29 cellular contexts compared by ENCODE assay signal in genomic region chr12:120618954-120619615, GRCh38. TPM values are rescaled to one million over a fixed set of nuclear protein-coding genes. Genes with fewer than 3 reads are reported as not detected.
DNase-seq lines count a peak whose midpoint lies in the region; ATAC-seq, FAIRE-seq and TF ChIP-seq lines count a peak whose summit lies in the region.
"Had no signal": no experiment of that assay in that cellular context is flagged by ENCODE, and none has a peak within 500 bp of the region (broad histone marks: within the 10 kb centered on the region; RNA-seq: fewer than 3 reads in every experiment).

No MANE protein-coding gene starts in this region.

- no peak for TF ChIP-seq POLR2A in H1 (IDR thresholded peaks at IDR 0.05; ENCODE audit: control extremely low read depth in 1 of 2, low read depth in 2 of 2, low read length in 2 of 2)

- no peak overlapping the region for H3K27ac ChIP-seq in H1 (ENCODE audit: low read depth, low read length)
- H3K27ac ChIP-seq: 22Rv1; BLaER1 treated with 17β-estradiol and CSF1 and Interleukin-3, amounts not matched to agents 10 nM and 100 nM; KMS-11; SJCRH30 had no signal

- H4K91ac ChIP-seq in H1 (replicated peaks; ENCODE audit: insufficient read length, low read length) = no peak overlapping the region

- POLR2A ChIA-PET in H1 (lab: Charles Lee; ENCODE audit: partially characterized antibody) = interaction anchor here (0.6 to 1.6 kb wide), 4 partner anchors 9 to 252 kb away, joined by 3 to 4 read pairs (median 3); no protein-coding TSS in a partner anchor
- POLR2A ChIA-PET in activated CD8-positive, alpha-beta T cell treated with anti-CD3 and anti-CD28 coated beads for 36 hours (lab: Charles Lee) = no interaction called here

- H3K23me2 ChIP-seq in H1 (ENCODE audit: low read depth, low read length) = no peaks in the 10 kb centered on the region

- peaks cover 9% of the 10 kb centered on the region for H3K4me1 Mint-ChIP-seq in activated CD8-positive, alpha-beta T cell treated with anti-CD3 and anti-CD28 coated beads for 36 hours (ENCODE audit: low read depth)
- H3K4me1 Mint-ChIP-seq: CD4-positive, alpha-beta memory T cell had no signal

- 0 out of 2 replicates have a peak overlapping the region, but pooled peaks have one; percentile 38 for H2BK5ac ChIP-seq in H1 (ENCODE audit: low read depth, low read length)

- no peak overlapping the region for H2BK120ac ChIP-seq in H1 (replicated peaks; ENCODE audit: low read depth, low read length)

- H3K18ac ChIP-seq in H1 (ENCODE audit: extremely low read depth, low read length) = no peak overlapping the region

- no peaks in the 10 kb centered on the region for H4K20me1 ChIP-seq in H1 (replicated peaks in 1 of 2; ENCODE audit: control insufficient read depth in 1 of 2, insufficient read depth in 2 of 2, low read length in 2 of 2)
- H4K20me1 ChIP-seq: BLaER1 treated with 17β-estradiol and CSF1 and Interleukin-3, amounts not matched to agents 10 nM and 100 nM had no signal

- H3K79me2 ChIP-seq in H1 (ENCODE audit: control insufficient read depth in 1 of 2, insufficient read depth in 2 of 2, low read length in 2 of 2) = no peaks in the 10 kb centered on the region

- H3K4me3 ChIP-seq in H1 (ENCODE audit: extremely low read depth in 1 of 4, insufficient read depth in 2 of 4, low read depth in 3 of 4, low read length in 4 of 4) = peak overlapping the region in 1 of 4 experiments; percentile 42; a peak in 1 of 8 replicates
- H3K4me3 ChIP-seq: BLaER1 treated with 17β-estradiol and CSF1 and Interleukin-3, amounts not matched to agents 10 nM and 100 nM; Peyer's patch; SJCRH30 had no signal

- no peaks in the 10 kb centered on the region for H3K79me1 ChIP-seq in H1 (ENCODE audit: low read depth, low read length)

- H3K9me3 Mint-ChIP-seq in activated CD8-positive, alpha-beta T cell treated with anti-CD3 and anti-CD28 coated beads for 36 hours = no peaks in the 10 kb centered on the region
- H3K9me3 Mint-ChIP-seq: CD4-positive, alpha-beta memory T cell; HFFc6 had no signal

- H3K36me3 Mint-ChIP-seq in activated CD8-positive, alpha-beta T cell treated with anti-CD3 and anti-CD28 coated beads for 36 hours (ENCODE audit: low read depth) = no peaks in the 10 kb centered on the region

- no peak overlapping the region for H3K56ac ChIP-seq in H1 (replicated peaks; ENCODE audit: insufficient read length, low read depth, low read length)

- no peak for TF ChIP-seq RAD21 in H1 (IDR thresholded peaks at IDR 0.05 in 1 of 2, conservative IDR thresholded peaks at IDR 0.05 in 1 of 2; ENCODE audit: low read depth in 2 of 2, low read length in 2 of 2)

- FAIRE-seq in H1 (lab: Jason Lieb, UNC) = no peak
- FAIRE-seq: GM12891 had no signal

- no peak overlapping the region for H2BK15ac ChIP-seq in H1 (ENCODE audit: low read length)

- H3K14ac ChIP-seq in H1 (ENCODE audit: insufficient read length) = no peak overlapping the region

- intact Hi-C loops in activated CD8-positive, alpha-beta T cell treated with anti-CD3 and anti-CD28 coated beads for 36 hours (cut with micrococcal nuclease) = no loop called here

- peaks cover 11% of the 10 kb centered on the region for H3K27me3 Mint-ChIP-seq in activated CD8-positive, alpha-beta T cell treated with anti-CD3 and anti-CD28 coated beads for 36 hours

- H3K4me1 ChIP-seq in ES-I3 (ENCODE audit: insufficient read depth, low read length) (0 out of 2 replicates have a peak, but pooled peaks cover 5% of the 10 kb centered on the region), H1 (replicated peaks in 1 of 4; ENCODE audit: control insufficient read depth in 3 of 4, insufficient read depth in 4 of 4, low read length in 3 of 4) (peaks cover 0 to 4% (median 4%) of the 10 kb centered on the region in 4 experiments; a peak in 4 of 7 replicates)
- H3K4me1 ChIP-seq: BLaER1 treated with 17β-estradiol and CSF1 and Interleukin-3, amounts not matched to agents 10 nM and 100 nM; Caco-2; SJCRH30 had no signal

- 0 out of 2 replicates have a peak overlapping the region, but pooled peaks have one; percentile 4 for H2AK5ac ChIP-seq in H1 (ENCODE audit: low read depth, low read length)

- WGBS in H1 (ENCODE audit: extremely low coverage in 1 of 2, insufficient coverage in 1 of 2, insufficient read length in 1 of 2, insufficient replicate concordance in 2 of 2, low coverage in 1 of 2, low lambda C conversion rate in 2 of 2, missing lambda C conversion rate in 1 of 2), 2 experiments = 49% methylated on average over 7 of the region's 8 CpGs; no CpG with 5 or more reads in 1 of the 2 experiments

- H3K4ac ChIP-seq in H1 (replicated peaks; ENCODE audit: insufficient read length, low read depth, low read length) = no peak overlapping the region

- H3K9ac ChIP-seq in ES-I3 (ENCODE audit: low read depth, low read length) (peak overlapping the region; percentile 4; the same call in 1 of the 2 replicates), H1 (replicated peaks in 1 of 4; ENCODE audit: extremely low read depth in 1 of 4, low read depth in 3 of 4, low read length in 3 of 4) (no peak overlapping the region)
- H3K9ac ChIP-seq: BLaER1 treated with 17β-estradiol and CSF1 and Interleukin-3, amounts not matched to agents 10 nM and 100 nM; KMS-11 had no signal

- peak overlapping the region; percentile 53; the same call in 1 of the 2 replicates for H2BK12ac ChIP-seq in H1 (ENCODE audit: low read depth, low read length)

- peak overlapping the region; percentile 89 for H2AFZ ChIP-seq in H1 (ENCODE audit: low read length)

- H3K23ac ChIP-seq in H1 (ENCODE audit: insufficient read length) = no peak overlapping the region

- no peak overlapping the region for H4K8ac ChIP-seq in H1 (ENCODE audit: extremely low read depth, insufficient read depth, low read length)

- no peak overlapping the region for H3K27ac Mint-ChIP-seq in activated CD8-positive, alpha-beta T cell treated with anti-CD3 and anti-CD28 coated beads for 36 hours
- H3K27ac Mint-ChIP-seq: HFFc6 had no signal

- CTCF ChIA-PET in H1 (lab: Charles Lee; ENCODE audit: partially characterized antibody) = interaction anchor here (0.6 to 2.3 kb wide), 8 partner anchors 10 to 544 kb away, joined by 3 to 11 read pairs (median 4); no protein-coding TSS in a partner anchor
- CTCF ChIA-PET in activated CD8-positive, alpha-beta T cell treated with anti-CD3 and anti-CD28 coated beads for 36 hours (lab: Charles Lee) = interaction anchor here (1.2 to 3.4 kb wide), 2 partner anchors 30 to 36 kb away, joined by 5 to 14 read pairs; no protein-coding TSS in a partner anchor

- no peak overlapping the region for H4K5ac ChIP-seq in H1 (ENCODE audit: insufficient read length, low read depth, low read length)

- H3K4me3 Mint-ChIP-seq in activated CD8-positive, alpha-beta T cell treated with anti-CD3 and anti-CD28 coated beads for 36 hours = no peak overlapping the region
- H3K4me3 Mint-ChIP-seq: CD4-positive, alpha-beta memory T cell; HFFc6 had no signal

- TF ChIP-seq CTCF in H1 (IDR thresholded peaks at IDR 0.05; ENCODE audit: control extremely low read depth in 1 of 3, insufficient read depth in 1 of 3, low read depth in 1 of 3, low read length in 3 of 3) = no peak
- no peak for TF ChIP-seq CTCF in activated CD8-positive, alpha-beta T cell treated with anti-CD3 and anti-CD28 coated beads for 36 hours (IDR thresholded peaks at IDR 0.05)

- ATAC-seq in activated CD8-positive, alpha-beta T cell treated with anti-CD3 and anti-CD28 coated beads for 36 hours = no peak
- ATAC-seq in HG03442 (IDR thresholded peaks at IDR 0.05; ENCODE audit: unreplicated experiment) (no peak), HG03432 (IDR thresholded peaks at IDR 0.05; ENCODE audit: unreplicated experiment) (no peak), HG03135 (IDR thresholded peaks at IDR 0.05; ENCODE audit: unreplicated experiment) (no peak)

- TF ChIP-seq EP300 in H1 (IDR thresholded peaks at IDR 0.05; ENCODE audit: borderline replicate concordance in 1 of 2, low read depth in 2 of 2, low read length in 2 of 2) = no peak

- H3K9me3 ChIP-seq in ES-I3 (ENCODE audit: control insufficient read depth, insufficient read depth, low read length) = no peaks in the 10 kb centered on the region
- H3K9me3 ChIP-seq in H1 (ENCODE audit: insufficient read depth in 2 of 2, low read depth in 1 of 2, low read length in 1 of 2) = no peaks in the 10 kb centered on the region
- H3K9me3 ChIP-seq: BLaER1 treated with 17β-estradiol and CSF1 and Interleukin-3, amounts not matched to agents 10 nM and 100 nM; Caco-2; Peyer's patch; SJCRH30 had no signal

- DNase-seq in NCI-H69 (lab: John Stamatoyannopoulos, UW) (peak; percentile 12), H1 (ENCODE audit: low read depth in 1 of 2, low spot score in 2 of 2) (no peak), occipital lobe (lab: John Stamatoyannopoulos, UW) (peak; percentile 71)
- no peak for DNase-seq in activated CD8-positive, alpha-beta T cell treated with anti-CD3 and anti-CD28 coated beads for 36 hours
- DNase-seq: ACHN; Caco-2; CD4-positive, alpha-beta memory T cell; DMS 273 treated with DMSO at 0.1 percent for 48 hours; DMS79 treated with DMSO at 0.1 percent for 48 hours; HFFc6; IMR-90; NCI-H1092 treated with DMSO at 0.1 percent for 48 hours; NCI-H1436 treated with DMSO at 0.1 percent for 48 hours; NCI-H1930; NCI-H2227 treated with DMSO at 0.1 percent for 48 hours; NCI-H510A; NCI-H774; Peyer's patch; SJCRH30 had no signal

- peak overlapping the region; percentile 25 to 47; a peak in 3 of 4 replicates for H3K4me2 ChIP-seq in H1 (ENCODE audit: insufficient read depth in 1 of 2, low read depth in 2 of 2, low read length in 2 of 2)
- H3K4me2 ChIP-seq: BLaER1 treated with 17β-estradiol and CSF1 and Interleukin-3, amounts not matched to agents 10 nM and 100 nM; KMS-11 had no signal

- peaks cover 0 to 3% (median 0%) of the 10 kb centered on the region in 4 experiments; a peak in 1 of 7 replicates for H3K27me3 ChIP-seq in H1 (replicated peaks in 1 of 4; ENCODE audit: control insufficient read depth in 3 of 4, extremely low read depth in 1 of 4, insufficient read depth in 3 of 4, low read length in 3 of 4)
- H3K27me3 ChIP-seq: BLaER1 treated with 17β-estradiol and CSF1 and Interleukin-3, amounts not matched to agents 10 nM and 100 nM; Peyer's patch; SJCRH30 had no signal

- H2BK20ac ChIP-seq in H1 (ENCODE audit: low read length) = no peak overlapping the region

- H3K36me3 ChIP-seq in ES-I3 (ENCODE audit: insufficient read depth, low read length) (no peaks in the 10 kb centered on the region), H1 (ENCODE audit: control insufficient read depth in 2 of 4, insufficient read depth in 4 of 4, low read length in 3 of 4) (no peaks in the 10 kb centered on the region)
- H3K36me3 ChIP-seq: BLaER1 treated with 17β-estradiol and CSF1 and Interleukin-3, amounts not matched to agents 10 nM and 100 nM; Peyer's patch; SJCRH30 had no signal

RNA-seq across cellular contexts. Expression of gene CABP1, which starts 21.3 kb away (rescaled TPM):
- total RNA-seq in H1 (2021; fragmentation: NEBNext Ultra II Directional; extraction: Animal tissue kit (Norgen Biotek cat#: 25700)) = 7.4 and 8.5 TPM in 2 replicates
- 3.9 and 4.5 TPM in 2 replicates for polyA plus RNA-seq in H1 (2011; rRNA removed)
- 5.9 TPM for polyA plus RNA-seq in H1 (2011; cell fraction: cytosol; rRNA removed)
- 6.8 TPM for polyA plus RNA-seq in H1 (2011; cell fraction: nucleus; rRNA removed)
- 6.0 to 8.6 TPM (median 7.8 TPM) in 4 replicates for polyA plus RNA-seq in H1 (2012, experiment 1 of 2)
- polyA plus RNA-seq in H1 (2012, experiment 2 of 2) = 4.0 TPM
- polyA plus RNA-seq in H1 (2013, experiment 1 of 2) = 2.8 TPM
- polyA plus RNA-seq in H1 (2013, experiment 2 of 2) = 2.7 TPM
- 4.9 and 5.4 TPM in 2 replicates for polyA minus RNA-seq in H1 (2011; rRNA and poly(A)+ RNA removed)
- 1.6 TPM for polyA minus RNA-seq in H1 (2011; cell fraction: cytosol; rRNA and poly(A)+ RNA removed)
- polyA minus RNA-seq in H1 (2011; cell fraction: nucleus; rRNA and poly(A)+ RNA removed) = 5.4 TPM
- total RNA-seq in occipital lobe = 3.1 TPM
- 1 to 10 TPM in 1 of 2 experiments, under 1 TPM in 1; 0.50 to 1.1 TPM for total RNA-seq in activated CD8-positive, alpha-beta T cell treated with anti-CD3 and anti-CD28 coated beads for 36 hours
- total RNA-seq: CD4-positive, alpha-beta memory T cell; H4; HT1080 had no signal
- polyA plus RNA-seq: CD4-positive, alpha-beta memory T cell had no signal

RNA-seq across cellular contexts. Expression of gene POP5, which starts 37.9 kb away (rescaled TPM):
- 54.7 and 59.7 TPM in 2 replicates for total RNA-seq in H1 (2021; fragmentation: NEBNext Ultra II Directional; extraction: Animal tissue kit (Norgen Biotek cat#: 25700))
- polyA plus RNA-seq in H1 (2011; rRNA removed) = 105 and 124 TPM in 2 replicates
- 131 TPM for polyA plus RNA-seq in H1 (2011; cell fraction: cytosol; rRNA removed)
- 63.8 TPM for polyA plus RNA-seq in H1 (2011; cell fraction: nucleus; rRNA removed)
- polyA plus RNA-seq in H1 (2012, experiment 1 of 2) = 79.1 to 90.1 TPM (median 84.1 TPM) in 4 replicates
- polyA plus RNA-seq in H1 (2012, experiment 2 of 2) = 34.1 TPM
- polyA plus RNA-seq in H1 (2013, experiment 1 of 2) = 52.6 TPM
- polyA plus RNA-seq in H1 (2013, experiment 2 of 2) = 53.8 TPM
- 34.7 and 44.6 TPM in 2 replicates for polyA minus RNA-seq in H1 (2011; rRNA and poly(A)+ RNA removed)
- 41.9 TPM for polyA minus RNA-seq in H1 (2011; cell fraction: cytosol; rRNA and poly(A)+ RNA removed)
- 43.6 TPM for polyA minus RNA-seq in H1 (2011; cell fraction: nucleus; rRNA and poly(A)+ RNA removed)
- total RNA-seq in occipital lobe = 34.6 TPM
- 10 to 100 TPM; 44.3 to 51.1 TPM for total RNA-seq in activated CD8-positive, alpha-beta T cell treated with anti-CD3 and anti-CD28 coated beads for 36 hours

Comparison
In these comparisons a context has a peak if more than half of its experiments do, and no peak if none do; other contexts are left out.
1. DNase-seq: peak in NCI-H69 (single experiment) and occipital lobe (single experiment); none in H1 (0 of 2) and activated CD8-positive, alpha-beta T cell treated with anti-CD3 and anti-CD28 coated beads for 36 hours (single experiment).